Comparison of ENCODE assay signal across 24 cellular contexts in genomic region chr2:117985092-117985491, GRCh38. TPM values are rescaled to one million over a fixed set of nuclear protein-coding genes. Genes with fewer than 3 reads are reported as not detected.
A peak's percentile ranks its signal among the peaks of the same experiment; 100 is the strongest.
DNase-seq lines count a peak whose midpoint lies in the region; ATAC-seq, FAIRE-seq and TF ChIP-seq lines count a peak whose summit lies in the region.
"Had no signal": no experiment of that assay in that cellular context is flagged by ENCODE, and none has a peak within 500 bp of the region (broad histone marks: within the 10 kb centered on the region; RNA-seq: fewer than 3 reads in every experiment).

No MANE protein-coding gene starts in this region.

- H3K4me3 ChIP-seq in mammary epithelial cell (replicated peaks in 1 of 3; ENCODE audit: insufficient read depth in 1 of 3, low read depth in 2 of 3, low read length in 3 of 3) = no peak overlapping the region
- H3K4me3 ChIP-seq in breast epithelium = no peak overlapping the region
- H3K4me3 ChIP-seq: gastrocnemius medialis, sigmoid colon, upper lobe of left lung had no signal

- no TSS peak for BruUV-seq in mammary epithelial cell (replicated peaks; lab: Mats Ljungman, UMichigan)

- H3K27me3 Mint-ChIP-seq in WTC11 (ENCODE audit: low read depth) = no peaks in the 10 kb centered on the region
- H3K27me3 Mint-ChIP-seq: naive thymus-derived CD4-positive, alpha-beta T cell had no signal

- H3K4me3 Mint-ChIP-seq in WTC11 = no peak overlapping the region
- H3K4me3 Mint-ChIP-seq: activated CD8-positive, alpha-beta T cell treated with anti-CD3 and anti-CD28 coated beads, Interleukin-2, amount 10 ng/mL, durations not matched to agents 7 days and 5 days; naive thymus-derived CD4-positive, alpha-beta T cell had no signal

- peak; percentile 11 for DNase-seq in mammary epithelial cell
- DNase-seq in breast epithelium (ENCODE audit: low spot score in 2 of 2) = no peak
- DNase-seq in WTC11 (ENCODE audit: low spot score) = peak; percentile 13
- DNase-seq in iPS-NIHi7 (ENCODE audit: extremely low spot score) = peak; percentile 25
- DNase-seq in activated CD4-positive, alpha-beta T cell treated with anti-CD3 and anti-CD28 coated beads, Interleukin-2, amount 50 U/mL, for 4 hours = no peak
- DNase-seq in HTR-8/SVneo (ENCODE audit: insufficient read length, low spot score) = no peak
- DNase-seq: activated CD4-positive, CD25-positive, alpha-beta regulatory T cell treated with anti-CD3 and anti-CD28 coated beads, Interleukin-2, amount 50 U/mL, for 72 hours; activated CD8-positive, alpha-beta T cell treated with anti-CD3 and anti-CD28 coated beads, Interleukin-2, amount 10 ng/mL, durations not matched to agents 7 days and 5 days; amniotic stem cell; central memory CD4-positive, alpha-beta T cell; gastrocnemius medialis; KBM-7; naive thymus-derived CD4-positive, alpha-beta T cell; NCI-H1436 treated with DMSO at 0.1 percent for 48 hours; NCI-H2171; NCI-H526; sigmoid colon; T-helper 9 cell; upper lobe of left lung had no signal

- TF ChIP-seq CTCF in mammary epithelial cell (conservative IDR thresholded peaks at IDR 0.05 in 1 of 2, IDR thresholded peaks at IDR 0.05 in 1 of 2; ENCODE audit: extremely low read depth in 1 of 2, insufficient read depth in 1 of 2, low read depth in 1 of 2, low read length in 2 of 2) (peak in 1 of 2 donors; percentile 4), breast epithelium (IDR thresholded peaks at IDR 0.05) (no peak), WTC11 (IDR thresholded peaks at IDR 0.05) (no peak)

- H3K79me2 ChIP-seq in mammary epithelial cell (ENCODE audit: insufficient read depth, low read length) = no peaks in the 10 kb centered on the region

- no peak for FAIRE-seq in HTR-8/SVneo (lab: Jason Lieb, UNC)
- FAIRE-seq: A204.1, GM19239 had no signal

- 83% methylated on average over 2 of the region's 2 CpGs for WGBS in mammary epithelial cell (ENCODE audit: low coverage, missing lambda C conversion rate)

- H3K9ac ChIP-seq in mammary epithelial cell (ENCODE audit: insufficient read depth, low read length) = no peak overlapping the region

- no peaks in the 10 kb centered on the region for H4K20me1 ChIP-seq in mammary epithelial cell (ENCODE audit: insufficient read depth, low read length)

- intact Hi-C loops in mammary epithelial cell (cut with micrococcal nuclease) (no loop called here), breast epithelium (cut with DNase I; ENCODE audit: low total_unique reads) (no loop called here)

- H3K27ac Mint-ChIP-seq in WTC11 = no peak overlapping the region
- H3K27ac Mint-ChIP-seq: activated CD8-positive, alpha-beta T cell treated with anti-CD3 and anti-CD28 coated beads, Interleukin-2, amount 10 ng/mL, durations not matched to agents 7 days and 5 days had no signal

- no peaks in the 10 kb centered on the region for H3K9me3 Mint-ChIP-seq in WTC11
- H3K9me3 Mint-ChIP-seq: naive thymus-derived CD4-positive, alpha-beta T cell had no signal

- ATAC-seq in WTC11 = peak; percentile 81
- no peak for ATAC-seq in HG03378 (IDR thresholded peaks at IDR 0.05; ENCODE audit: unreplicated experiment)
- ATAC-seq in HG02623 (IDR thresholded peaks at IDR 0.05; ENCODE audit: unreplicated experiment) = no peak
- ATAC-seq: activated CD8-positive, alpha-beta T cell treated with anti-CD3 and anti-CD28 coated beads, Interleukin-2, amount 10 ng/mL, durations not matched to agents 7 days and 5 days; gastrocnemius medialis; naive thymus-derived CD4-positive, alpha-beta T cell had no signal

- no peak overlapping the region for H3K4me2 ChIP-seq in mammary epithelial cell (ENCODE audit: insufficient read depth, low read depth, low read length)

- peaks cover 16% of the 10 kb centered on the region for H3K4me1 ChIP-seq in mammary epithelial cell (ENCODE audit: insufficient read depth, low read length)
- no peaks in the 10 kb centered on the region for H3K4me1 ChIP-seq in breast epithelium

- dilution Hi-C loops in mammary epithelial cell (cut with HindIII; ENCODE audit: low sequenced_read_pairs) = no loop called here

- H3K9me3 ChIP-seq in mammary epithelial cell (replicated peaks; ENCODE audit: insufficient read depth, low read length) (no peaks in the 10 kb centered on the region), breast epithelium (no peaks in the 10 kb centered on the region)
- H3K9me3 ChIP-seq: gastrocnemius medialis, sigmoid colon, upper lobe of left lung had no signal

- no peak overlapping the region for H2AFZ ChIP-seq in mammary epithelial cell (ENCODE audit: low read depth, low read length)

- TF ChIP-seq POLR2A in breast epithelium (IDR thresholded peaks at IDR 0.05) = no peak

- CTCF ChIA-PET in mammary epithelial cell (lab: Charles Lee; ENCODE audit: low non-redundant PET) (no interaction called here), WTC11 (lab: Charles Lee) (interaction anchor here (0.7 to 1.7 kb wide), 3 partner anchors 18 to 1853 kb away, joined by 3 to 7 read pairs (median 4); no protein-coding TSS in a partner anchor)

- H3K27ac ChIP-seq in mammary epithelial cell (ENCODE audit: insufficient read depth, low read depth, low read length) (no peak overlapping the region), breast epithelium (no peak overlapping the region)
- H3K27ac ChIP-seq: C4-2B, gastrocnemius medialis, sigmoid colon, upper lobe of left lung had no signal

- H3K36me3 Mint-ChIP-seq in WTC11 = peaks cover 5% of the 10 kb centered on the region

- in situ Hi-C loops in mammary epithelial cell (cut with MboI; ENCODE audit: low sequenced_read_pairs in 2 of 2) = no loop called here

- peaks cover 8% of the 10 kb centered on the region for H3K36me3 ChIP-seq in mammary epithelial cell (ENCODE audit: insufficient read depth, low read length)
- no peaks in the 10 kb centered on the region for H3K36me3 ChIP-seq in breast epithelium

- peaks cover 5% of the 10 kb centered on the region for H3K4me1 Mint-ChIP-seq in WTC11

- POLR2A ChIA-PET in WTC11 (lab: Charles Lee) = no interaction called here

- H3K27me3 ChIP-seq in mammary epithelial cell (ENCODE audit: insufficient read depth, low read length) (no peaks in the 10 kb centered on the region), breast epithelium (no peaks in the 10 kb centered on the region)
- H3K27me3 ChIP-seq: gastrocnemius medialis, sigmoid colon, upper lobe of left lung had no signal

TF ChIP-seq in WTC11, 78 proteins besides CTCF, POLR2A, EP300 and RAD21:
- TF ChIP-seq IRF1 (CRISPR knock-in tag; IDR thresholded peaks at IDR 0.05) (no peak), CREB1 (CRISPR knock-in tag; IDR thresholded peaks at IDR 0.05) (no peak), RELA (CRISPR knock-in tag; IDR thresholded peaks at IDR 0.05; ENCODE audit: borderline replicate concordance) (no peak), NFE2L1 (CRISPR knock-in tag; IDR thresholded peaks at IDR 0.05) (no peak), CBFB (CRISPR knock-in tag; IDR thresholded peaks at IDR 0.05; ENCODE audit: low read depth) (no peak), ZBTB21 (CRISPR knock-in tag; IDR thresholded peaks at IDR 0.05; ENCODE audit: borderline replicate concordance) (no peak), KAT7 (CRISPR knock-in tag; IDR thresholded peaks at IDR 0.05; ENCODE audit: borderline replicate concordance) (no peak), ESRRA (CRISPR knock-in tag; IDR thresholded peaks at IDR 0.05; ENCODE audit: borderline replicate concordance) (no peak), NFYB (CRISPR knock-in tag; conservative IDR thresholded peaks at IDR 0.05; ENCODE audit: low read depth) (no peak), SMAD4 (CRISPR knock-in tag; IDR thresholded peaks at IDR 0.05) (no peak), MAX (CRISPR knock-in tag; IDR thresholded peaks at IDR 0.05) (no peak), ELF4 (CRISPR knock-in tag; IDR thresholded peaks at IDR 0.05; ENCODE audit: low read depth) (no peak)

RNA-seq across cellular contexts. Expression of gene CCDC93, which starts 28.8 kb away (rescaled TPM):
- total RNA-seq in mammary epithelial cell (10 to 100 TPM; 23.5 to 24.3 TPM), breast epithelium (10 to 100 TPM; 25.6 to 33.1 (median 32.9) TPM), WTC11 (2021) (14.0 to 16.9 TPM (median 16.4 TPM) in 3 replicates)
- 8.7 TPM for polyA plus RNA-seq in mammary epithelial cell
- 8.7 TPM for polyA minus RNA-seq in mammary epithelial cell

Comparison
In these comparisons a context has a peak if more than half of its experiments do, and no peak if none do; other contexts are left out.
1. DNase-seq: peak in mammary epithelial cell (single experiment), WTC11 (single experiment) and iPS-NIHi7 (single experiment); none in breast epithelium (0 of 2), activated CD4-positive, alpha-beta T cell treated with anti-CD3 and anti-CD28 coated beads, Interleukin-2, amount 50 U/mL, for 4 hours (0 of 2) and HTR-8/SVneo (single experiment).